ENCODE assay signal across 22 cellular contexts in the genomic region with DNA sequence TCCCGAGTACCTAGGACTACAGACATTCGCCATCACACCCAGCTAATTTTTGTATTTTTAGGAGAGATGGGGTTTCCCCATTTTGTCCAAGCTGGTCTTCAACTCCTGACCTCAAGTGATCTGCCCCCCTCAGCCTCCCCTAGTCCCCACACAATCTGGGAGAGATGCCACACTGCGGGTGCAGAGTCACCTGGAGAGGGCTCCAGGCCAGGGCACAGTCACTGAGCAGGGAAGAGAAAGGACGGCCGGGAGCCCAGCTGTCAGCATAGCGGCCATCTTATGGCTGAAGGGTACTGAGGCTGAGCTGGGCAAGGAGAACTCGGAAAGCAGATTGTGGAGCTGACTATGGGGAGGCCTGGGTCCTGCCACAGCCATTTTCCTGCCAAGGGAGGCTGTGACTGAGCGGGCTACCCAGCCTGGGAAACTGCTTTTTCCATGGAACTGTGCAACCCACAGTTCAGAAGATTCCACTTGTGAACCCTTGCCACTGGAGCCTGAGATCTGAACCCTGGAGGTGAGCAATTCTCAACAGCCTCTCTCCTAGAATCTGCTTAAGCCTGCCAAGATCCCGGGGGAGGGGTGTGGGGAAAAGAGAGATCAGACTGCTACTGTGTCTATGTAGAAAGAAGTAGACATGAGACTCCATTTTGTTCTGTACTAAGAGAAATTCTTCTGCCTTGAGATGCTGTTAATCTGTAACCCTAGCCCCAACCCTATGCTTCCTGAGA.
"Had no signal": no experiment of that assay in that cellular context is flagged by ENCODE, and none has a peak within 500 bp of the region (broad histone marks: within the 10 kb centered on the region; RNA-seq: fewer than 3 reads in every experiment).

No MANE protein-coding gene starts in this region.

- H3K27ac ChIP-seq: breast epithelium, esophagus muscularis mucosa, psoas muscle, right atrium auricular region, tibial artery had no signal

- H3K9me3 Mint-ChIP-seq: activated naive CD4-positive, alpha-beta T cell treated with anti-CD3 and anti-CD28 coated beads for 36 hours; activated naive CD8-positive, alpha-beta T cell treated with anti-CD3 and anti-CD28 coated beads, Interleukin-2, amount 10 ng/mL, durations not matched to agents 7 days and 5 days; central memory CD8-positive, alpha-beta T cell had no signal

- DNase-seq: activated CD4-positive, alpha-beta T cell treated with anti-CD3 and anti-CD28 coated beads for 36 hours; activated CD4-positive, alpha-beta T cell treated with anti-CD3 and anti-CD28 coated beads, Interleukin-2, amount 50 U/mL, for 4 hours; activated naive CD4-positive, alpha-beta T cell treated with anti-CD3 and anti-CD28 coated beads for 36 hours; activated naive CD8-positive, alpha-beta T cell treated with anti-CD3 and anti-CD28 coated beads, Interleukin-2, amount 10 ng/mL, durations not matched to agents 7 days and 5 days; activated T-cell treated with anti-CD3 and anti-CD28 coated beads, Interleukin-2, amount 50 U/mL, for 48 hours; amniotic stem cell; effector memory CD4-positive, alpha-beta T cell; glutamatergic neuron; hippocampal formation; mucosa of descending colon; psoas muscle; stimulated activated CD4-positive, alpha-beta T cell treated with anti-CD3 and anti-CD28 coated beads, Interleukin-1b, Interleukin-23, amount 100 ng/mL, for 48 hours; substantia nigra; T-helper 1 cell; tibial artery had no signal

- H3K4me1 ChIP-seq: breast epithelium, psoas muscle, right atrium auricular region had no signal

- H3K27ac Mint-ChIP-seq: activated CD4-positive, alpha-beta T cell treated with anti-CD3 and anti-CD28 coated beads for 36 hours; activated naive CD4-positive, alpha-beta T cell treated with anti-CD3 and anti-CD28 coated beads for 36 hours; activated naive CD8-positive, alpha-beta T cell treated with anti-CD3 and anti-CD28 coated beads, Interleukin-2, amount 10 ng/mL, durations not matched to agents 7 days and 5 days; memory B cell; stimulated activated naive CD8-positive, alpha-beta T cell treated with anti-CD3 and anti-CD28 coated beads, Interleukin-15, Interleukin-2, amounts not matched to agents 100 ng/mL and 50 ng/mL, for 24 hours; WTC11 had no signal

- H3K36me3 ChIP-seq: breast epithelium, esophagus muscularis mucosa, right atrium auricular region, tibial artery had no signal

- H3K36me3 Mint-ChIP-seq: activated naive CD8-positive, alpha-beta T cell treated with anti-CD3 and anti-CD28 coated beads, Interleukin-2, amount 10 ng/mL, durations not matched to agents 7 days and 5 days; memory B cell; WTC11 had no signal

- H3K4me1 Mint-ChIP-seq: activated CD4-positive, alpha-beta T cell treated with anti-CD3 and anti-CD28 coated beads for 36 hours; central memory CD8-positive, alpha-beta T cell had no signal

- H3K4me3 Mint-ChIP-seq: activated CD4-positive, alpha-beta T cell treated with anti-CD3 and anti-CD28 coated beads for 36 hours; activated naive CD4-positive, alpha-beta T cell treated with anti-CD3 and anti-CD28 coated beads for 36 hours; activated naive CD8-positive, alpha-beta T cell treated with anti-CD3 and anti-CD28 coated beads, Interleukin-2, amount 10 ng/mL, durations not matched to agents 7 days and 5 days; central memory CD8-positive, alpha-beta T cell; memory B cell; stimulated activated naive CD8-positive, alpha-beta T cell treated with anti-CD3 and anti-CD28 coated beads, Interleukin-15, Interleukin-2, amounts not matched to agents 100 ng/mL and 50 ng/mL, for 24 hours; WTC11 had no signal

- H3K4me3 ChIP-seq: breast epithelium, esophagus muscularis mucosa, mucosa of descending colon, psoas muscle, right atrium auricular region, tibial artery had no signal

- H3K27me3 ChIP-seq: breast epithelium, esophagus muscularis mucosa, right atrium auricular region, tibial artery had no signal

- H3K27me3 Mint-ChIP-seq: activated CD4-positive, alpha-beta T cell treated with anti-CD3 and anti-CD28 coated beads for 36 hours; central memory CD8-positive, alpha-beta T cell; memory B cell; stimulated activated naive CD8-positive, alpha-beta T cell treated with anti-CD3 and anti-CD28 coated beads, Interleukin-15, Interleukin-2, amounts not matched to agents 100 ng/mL and 50 ng/mL, for 24 hours had no signal

- H3K9me3 ChIP-seq: esophagus muscularis mucosa, psoas muscle, right atrium auricular region, tibial artery had no signal
